ENCODE assay signal across 16 cellular contexts in genomic region chr6:45448417-45449389, GRCh38.
DNase-seq lines count a peak whose midpoint lies in the region; ATAC-seq and TF ChIP-seq lines count a peak whose summit lies in the region.
"Had no signal": no experiment of that assay in that cellular context is flagged by ENCODE, and none has a peak within 500 bp of the region (broad histone marks: within the 10 kb centered on the region; RNA-seq: fewer than 3 reads in every experiment).

No MANE protein-coding gene starts in this region.

- H4K91ac ChIP-seq in IMR-90 (ENCODE audit: insufficient read depth, low read depth, low read length) (peak overlapping the region; percentile 95), trophoblast cell (ENCODE audit: low read depth, low read length) (no peak overlapping the region)

- H3K36me3 Mint-ChIP-seq in activated CD4-positive, alpha-beta T cell treated with anti-CD3 and anti-CD28 coated beads for 36 hours (ENCODE audit: low read depth): peaks cover 48% of the 10 kb centered on the region
- H3K36me3 Mint-ChIP-seq in central memory CD8-positive, alpha-beta T cell (ENCODE audit: insufficient read depth): peaks cover 12% of the 10 kb centered on the region
- H3K36me3 Mint-ChIP-seq: stimulated activated naive B cell treated with anti-CD40 and anti-IgM and Interleukin-4, amounts not matched to agents 10 μg/mL and 1 μg/mL and 100 μg/mL, for 72 hours had no signal

- H2BK5ac ChIP-seq in IMR-90 (ENCODE audit: low read depth, low read length, poor library complexity, severe bottlenecking) (peak overlapping the region; percentile 97), trophoblast cell (ENCODE audit: low read depth, low read length, poor library complexity) (no peak overlapping the region)

- no peaks in the 10 kb centered on the region for H3K79me2 ChIP-seq in trophoblast cell (ENCODE audit: control insufficient read depth, insufficient read depth, low read length, poor library complexity)

- CTCF ChIA-PET in activated CD4-positive, alpha-beta T cell treated with anti-CD3 and anti-CD28 coated beads for 36 hours (lab: Charles Lee): interaction anchor here (0.6 to 0.9 kb wide), 3 partner anchors 20 to 266 kb away, joined by 3 read pairs; no protein-coding TSS in a partner anchor
- CTCF ChIA-PET in IMR-90 (lab: Yijun Ruan, JAX): interaction anchor here (0.6 kb wide), 1 partner anchor 586 kb away, joined by 4 read pairs; no protein-coding TSS in a partner anchor

- in situ Hi-C loops in IMR-90 (cut with MboI; ENCODE audit: low sequenced_read_pairs): no loop called here

- H3K27ac Mint-ChIP-seq in activated CD4-positive, alpha-beta T cell treated with anti-CD3 and anti-CD28 coated beads for 36 hours: peak overlapping the region; percentile 12
- H3K27ac Mint-ChIP-seq in central memory CD8-positive, alpha-beta T cell (ENCODE audit: low read depth): peak overlapping the region; percentile 20
- H3K27ac Mint-ChIP-seq: stimulated activated naive B cell treated with anti-CD40 and anti-IgM and Interleukin-4, amounts not matched to agents 10 μg/mL and 1 μg/mL and 100 μg/mL, for 72 hours had no signal

- H3K23ac ChIP-seq in IMR-90 (ENCODE audit: low read depth, low read length) (peak overlapping the region; percentile 94), trophoblast cell (ENCODE audit: low read length) (no peak overlapping the region)

- peaks cover 1% of the 10 kb centered on the region for H3K27me3 Mint-ChIP-seq in activated CD4-positive, alpha-beta T cell treated with anti-CD3 and anti-CD28 coated beads for 36 hours
- H3K27me3 Mint-ChIP-seq in central memory CD8-positive, alpha-beta T cell: no peaks in the 10 kb centered on the region

- H3K4me2 ChIP-seq in IMR-90 (ENCODE audit: low read depth, low read length) (peak overlapping the region; percentile 43; the same call in 1 of the 2 replicates), trophoblast cell (ENCODE audit: low read length) (no peak overlapping the region)

- H3K9ac ChIP-seq in IMR-90 (ENCODE audit: low read depth, low read length) (no peak overlapping the region), trophoblast cell (ENCODE audit: low read length) (no peak overlapping the region)

- H2AK5ac ChIP-seq in IMR-90 (ENCODE audit: low read depth, low read length): peak overlapping the region; percentile 92
- no peak overlapping the region for H2AK5ac ChIP-seq in trophoblast cell (ENCODE audit: low read length)

- H3K4ac ChIP-seq in IMR-90 (ENCODE audit: low read depth, low read length) (peak overlapping the region; percentile 96), trophoblast cell (ENCODE audit: low read depth, low read length) (no peak overlapping the region)

- no peak overlapping the region for H4K12ac ChIP-seq in trophoblast cell (ENCODE audit: low read depth, low read length)

- H3K18ac ChIP-seq in IMR-90 (ENCODE audit: low read depth, low read length) (peak overlapping the region; percentile 95), trophoblast cell (ENCODE audit: low read length) (peak overlapping the region; percentile 51)

- H3K14ac ChIP-seq in IMR-90 (replicated peaks; ENCODE audit: low read depth, low read length) (peak overlapping the region; percentile 95), trophoblast cell (ENCODE audit: low read length) (no peak overlapping the region)

- H4K8ac ChIP-seq in IMR-90 (ENCODE audit: low read depth in 2 of 2, low read length in 2 of 2): peak overlapping the region; percentile 28 to 95
- no peak overlapping the region for H4K8ac ChIP-seq in trophoblast cell (ENCODE audit: low read depth, low read length)

- TF ChIP-seq RAD21 in IMR-90 (IDR thresholded peaks at IDR 0.05; ENCODE audit: low read length): no peak

- peaks cover 2% of the 10 kb centered on the region for H3K9me3 Mint-ChIP-seq in activated CD4-positive, alpha-beta T cell treated with anti-CD3 and anti-CD28 coated beads for 36 hours (ENCODE audit: low read depth)
- no peaks in the 10 kb centered on the region for H3K9me3 Mint-ChIP-seq in central memory CD8-positive, alpha-beta T cell
- H3K9me3 Mint-ChIP-seq: stimulated activated naive B cell treated with anti-CD40 and anti-IgM and Interleukin-4, amounts not matched to agents 10 μg/mL and 1 μg/mL and 100 μg/mL, for 72 hours had no signal

- H2AK9ac ChIP-seq in IMR-90 (replicated peaks; ENCODE audit: low read depth, low read length, poor library complexity): no peak overlapping the region

- no TSS peak for BruUV-seq in IMR-90 (replicated peaks; lab: Mats Ljungman, UMichigan)

- peaks cover 25% of the 10 kb centered on the region for H3K9me1 ChIP-seq in IMR-90 (ENCODE audit: insufficient read depth, low read length)

- H3K27me3 ChIP-seq in IMR-90 (ENCODE audit: control insufficient read depth, insufficient read depth, low read length): no peaks in the 10 kb centered on the region
- H3K27me3 ChIP-seq in trophoblast cell (ENCODE audit: insufficient read depth, low read length): no peaks in the 10 kb centered on the region
- H3K27me3 ChIP-seq: uterus had no signal

- peaks cover 26% of the 10 kb centered on the region for H3K4me1 ChIP-seq in IMR-90 (ENCODE audit: control insufficient read depth, insufficient read depth, low read length)
- peaks cover 0 to 8% of the 10 kb centered on the region in 2 experiments for H3K4me1 ChIP-seq in trophoblast cell (ENCODE audit: control insufficient read depth in 1 of 2, insufficient read depth in 2 of 2, low read length in 2 of 2)
- H3K4me1 ChIP-seq: uterus had no signal

- H3K4me3 Mint-ChIP-seq in activated CD4-positive, alpha-beta T cell treated with anti-CD3 and anti-CD28 coated beads for 36 hours: no peak overlapping the region
- H3K4me3 Mint-ChIP-seq in central memory CD8-positive, alpha-beta T cell: peak overlapping the region; percentile 4
- H3K4me3 Mint-ChIP-seq: stimulated activated naive B cell treated with anti-CD40 and anti-IgM and Interleukin-4, amounts not matched to agents 10 μg/mL and 1 μg/mL and 100 μg/mL, for 72 hours had no signal

- H4K5ac ChIP-seq in IMR-90 (ENCODE audit: low read depth, low read length): peak overlapping the region; percentile 52

- H2BK120ac ChIP-seq in IMR-90 (ENCODE audit: low read depth, low read length): peak overlapping the region; percentile 98
- H2BK120ac ChIP-seq in trophoblast cell (ENCODE audit: insufficient read depth, low read length, poor library complexity): no peak overlapping the region

- no peaks in the 10 kb centered on the region for H4K20me1 ChIP-seq in IMR-90 (ENCODE audit: insufficient read depth, low read length)

- H3K36me3 ChIP-seq in IMR-90 (ENCODE audit: control insufficient read depth, insufficient read depth, low read length): peaks cover 1% of the 10 kb centered on the region
- no peaks in the 10 kb centered on the region for H3K36me3 ChIP-seq in trophoblast cell (ENCODE audit: control insufficient read depth in 1 of 2, insufficient read depth in 2 of 2, low read length in 2 of 2)
- H3K36me3 ChIP-seq: uterus had no signal

- H3K9me3 ChIP-seq in IMR-90 (ENCODE audit: control insufficient read depth, insufficient read depth, low read length) (no peaks in the 10 kb centered on the region), trophoblast cell (ENCODE audit: insufficient read depth, low read depth, low read length) (peaks cover 1% of the 10 kb centered on the region)
- H3K9me3 ChIP-seq: uterus had no signal

- peak overlapping the region; percentile 97 for H2BK20ac ChIP-seq in IMR-90 (ENCODE audit: low read depth, low read length)

- no peak for DNase-seq in activated CD4-positive, alpha-beta T cell treated with anti-CD3 and anti-CD28 coated beads for 36 hours
- DNase-seq in activated CD4-positive, alpha-beta T cell treated with anti-CD3 and anti-CD28 coated beads for 48 hours: no peak
- DNase-seq in IMR-90 (peak; percentile 38), trophoblast cell (no peak), COR-L47 (lab: John Stamatoyannopoulos, UW) (no peak), NOMO-1 (lab: John Stamatoyannopoulos, UW; ENCODE audit: unreplicated experiment in 2 of 2) (no peak)
- DNase-seq in central memory CD8-positive, alpha-beta T cell (ENCODE audit: low spot score in 2 of 2): no peak
- DNase-seq: activated CD4-positive, alpha-beta T cell treated with anti-CD3 and anti-CD28 coated beads for 1 hour; effector CD4-positive, alpha-beta T cell; GOT3; NCI-H1417; NCI-H510A; stimulated activated naive B cell treated with anti-CD40 and anti-IgM and Interleukin-4, amounts not matched to agents 10 μg/mL and 1 μg/mL and 100 μg/mL, for 72 hours; uterus had no signal

- no peak overlapping the region for H3K4me3 ChIP-seq in IMR-90 (ENCODE audit: insufficient read depth, low read depth, low read length)
- no peak overlapping the region for H3K4me3 ChIP-seq in trophoblast cell (ENCODE audit: low read depth, low read length)
- H3K4me3 ChIP-seq: uterus had no signal

- no peak overlapping the region for H2AFZ ChIP-seq in IMR-90 (replicated peaks; ENCODE audit: low read length, poor library complexity)
- no peak overlapping the region for H2AFZ ChIP-seq in trophoblast cell (ENCODE audit: insufficient read depth, low read length, poor library complexity)

- peaks cover 84% of the 10 kb centered on the region for H3K4me1 Mint-ChIP-seq in activated CD4-positive, alpha-beta T cell treated with anti-CD3 and anti-CD28 coated beads for 36 hours
- peaks cover 23% of the 10 kb centered on the region for H3K4me1 Mint-ChIP-seq in central memory CD8-positive, alpha-beta T cell

- 93% methylated on average over 2 of the region's 8 CpGs; no CpG with 5 or more reads in 1 of the 2 experiments for WGBS in IMR-90 (ENCODE audit: extremely low coverage in 2 of 2, insufficient read length in 1 of 2), 2 experiments
- WGBS in trophoblast cell (ENCODE audit: extremely low coverage, insufficient coverage, insufficient read length): 100% methylated on average over 2 of the region's 8 CpGs

- POLR2A ChIA-PET in activated CD4-positive, alpha-beta T cell treated with anti-CD3 and anti-CD28 coated beads for 36 hours (lab: Charles Lee): interaction anchor here (1.4 kb wide), 1 partner anchor 9 kb away, joined by 13 read pairs; no protein-coding TSS in a partner anchor
- POLR2A ChIA-PET in IMR-90 (lab: Charles Lee; ENCODE audit: unreplicated experiment): no interaction called here

- dilution Hi-C loops in IMR-90 (cut with HindIII; ENCODE audit: low sequenced_read_pairs, unreplicated experiment): no loop called here

- TF ChIP-seq CTCF in IMR-90 (conservative IDR thresholded peaks at IDR 0.05; ENCODE audit: low read depth, low read length): no peak

- H2BK12ac ChIP-seq in trophoblast cell (ENCODE audit: low read length): no peak overlapping the region

- H3K79me1 ChIP-seq in IMR-90 (ENCODE audit: low read depth in 1 of 2, low read length in 2 of 2): peaks cover 27 to 62% of the 10 kb centered on the region in 2 experiments
- no peaks in the 10 kb centered on the region for H3K79me1 ChIP-seq in trophoblast cell (ENCODE audit: low read length)

- H2BK15ac ChIP-seq in IMR-90 (ENCODE audit: low read depth, low read length): peak overlapping the region; percentile 96

- peak; percentile 30 for ATAC-seq in activated CD4-positive, alpha-beta T cell treated with anti-CD3 and anti-CD28 coated beads for 36 hours
- ATAC-seq in IMR-90 (ENCODE audit: low read depth) (no peak), GM19452 (IDR thresholded peaks at IDR 0.05; ENCODE audit: unreplicated experiment) (no peak)
- no peak for ATAC-seq in central memory CD8-positive, alpha-beta T cell (replicated peaks; ENCODE audit: extremely low read depth, poor library complexity, severe bottlenecking)
- ATAC-seq: sciatic nerve; stimulated activated naive B cell treated with anti-CD40 and anti-IgM and Interleukin-4, amounts not matched to agents 10 μg/mL and 1 μg/mL and 100 μg/mL, for 72 hours had no signal

- H3K27ac ChIP-seq in IMR-90 (ENCODE audit: insufficient read depth, low read length) (peak overlapping the region; percentile 93; the same call in 1 of the 2 replicates), trophoblast cell (ENCODE audit: low read depth, low read length) (no peak overlapping the region)

- H3K56ac ChIP-seq in IMR-90 (ENCODE audit: extremely low read depth, insufficient read depth, low read length): no peak overlapping the region

- intact Hi-C loops in activated CD4-positive, alpha-beta T cell treated with anti-CD3 and anti-CD28 coated beads for 36 hours (cut with DNase I, micrococcal nuclease): no loop called here
- intact Hi-C loops in IMR-90 (cut with micrococcal nuclease): loop anchor here (5.0 kb wide), 1 partner anchor 44 kb away; no protein-coding TSS in a partner anchor

- TF ChIP-seq POLR2A in IMR-90 (IDR thresholded peaks at IDR 0.05; ENCODE audit: low read depth, low read length): no peak
